ENCODE assay signal across 1 cellular context in genomic region chr1:182388392-182389134, GRCh38.
TF ChIP-seq lines count a peak whose summit lies in the region.

No MANE protein-coding gene starts in this region.

TF ChIP-seq in K562, 482 proteins besides CTCF, POLR2A, EP300 and RAD21 (continued from another document):
- TF ChIP-seq, protein P1, sequence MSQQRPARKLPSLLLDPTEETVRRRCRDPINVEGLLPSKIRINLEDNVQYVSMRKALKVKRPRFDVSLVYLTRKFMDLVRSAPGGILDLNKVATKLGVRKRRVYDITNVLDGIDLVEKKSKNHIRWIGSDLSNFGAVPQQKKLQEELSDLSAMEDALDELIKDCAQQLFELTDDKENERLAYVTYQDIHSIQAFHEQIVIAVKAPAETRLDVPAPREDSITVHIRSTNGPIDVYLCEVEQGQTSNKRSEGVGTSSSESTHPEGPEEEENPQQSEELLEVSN (IDR thresholded peaks at IDR 0.05; ENCODE audit: borderline replicate concordance in 1 of 2, extremely low read depth in 1 of 2, insufficient read depth in 1 of 2, insufficient read length in 1 of 2, low read depth in 1 of 2, low read length in 1 of 2, poor library complexity in 1 of 2, severe bottlenecking in 1 of 2) = no peak
- TF ChIP-seq CAMTA2 (CRISPR knock-in tag; conservative IDR thresholded peaks at IDR 0.05) = no peak
- no peak for TF ChIP-seq NR3C1 (CRISPR knock-in tag; IDR thresholded peaks at IDR 0.05)
- TF ChIP-seq CC2D1A (IDR thresholded peaks at IDR 0.05) = no peak
- no peak for TF ChIP-seq PTTG1 (tag; IDR thresholded peaks at IDR 0.05; ENCODE audit: low read depth)
- TF ChIP-seq PATZ1 (CRISPR knock-in tag; IDR thresholded peaks at IDR 0.05; ENCODE audit: borderline replicate concordance) = no peak
- TF ChIP-seq, protein P2, sequence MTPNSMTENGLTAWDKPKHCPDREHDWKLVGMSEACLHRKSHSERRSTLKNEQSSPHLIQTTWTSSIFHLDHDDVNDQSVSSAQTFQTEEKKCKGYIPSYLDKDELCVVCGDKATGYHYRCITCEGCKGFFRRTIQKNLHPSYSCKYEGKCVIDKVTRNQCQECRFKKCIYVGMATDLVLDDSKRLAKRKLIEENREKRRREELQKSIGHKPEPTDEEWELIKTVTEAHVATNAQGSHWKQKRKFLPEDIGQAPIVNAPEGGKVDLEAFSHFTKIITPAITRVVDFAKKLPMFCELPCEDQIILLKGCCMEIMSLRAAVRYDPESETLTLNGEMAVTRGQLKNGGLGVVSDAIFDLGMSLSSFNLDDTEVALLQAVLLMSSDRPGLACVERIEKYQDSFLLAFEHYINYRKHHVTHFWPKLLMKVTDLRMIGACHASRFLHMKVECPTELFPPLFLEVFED (CRISPR knock-in tag; conservative IDR thresholded peaks at IDR 0.05) = no peak
- no peak for TF ChIP-seq SMC3 (conservative IDR thresholded peaks at IDR 0.05; ENCODE audit: insufficient read depth, low read depth, low read length)
- TF ChIP-seq PHB2 (IDR thresholded peaks at IDR 0.05; ENCODE audit: low read depth) = no peak
- peak; percentile 2; the same call in 1 of the 2 replicates for TF ChIP-seq POLR2G (IDR thresholded peaks at IDR 0.05; ENCODE audit: low read depth, low read length)
- TF ChIP-seq HDAC6 (IDR thresholded peaks at IDR 0.05; ENCODE audit: low read depth, low read length) = no peak
- TF ChIP-seq FUS (optimal IDR thresholded peaks at IDR 0.05; ENCODE audit: low read depth, low read length) = no peak
- TF ChIP-seq EHMT2 (IDR thresholded peaks at IDR 0.05) = no peak
- TF ChIP-seq MEF2D (tag; conservative IDR thresholded peaks at IDR 0.05; ENCODE audit: low read depth) = no peak
- TF ChIP-seq, protein P3, sequence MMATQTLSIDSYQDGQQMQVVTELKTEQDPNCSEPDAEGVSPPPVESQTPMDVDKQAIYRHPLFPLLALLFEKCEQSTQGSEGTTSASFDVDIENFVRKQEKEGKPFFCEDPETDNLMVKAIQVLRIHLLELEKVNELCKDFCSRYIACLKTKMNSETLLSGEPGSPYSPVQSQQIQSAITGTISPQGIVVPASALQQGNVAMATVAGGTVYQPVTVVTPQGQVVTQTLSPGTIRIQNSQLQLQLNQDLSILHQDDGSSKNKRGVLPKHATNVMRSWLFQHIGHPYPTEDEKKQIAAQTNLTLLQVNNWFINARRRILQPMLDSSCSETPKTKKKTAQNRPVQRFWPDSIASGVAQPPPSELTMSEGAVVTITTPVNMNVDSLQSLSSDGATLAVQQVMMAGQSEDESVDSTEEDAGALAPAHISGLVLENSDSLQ (IDR thresholded peaks at IDR 0.05) = no peak
- peak; percentile 54 for TF ChIP-seq RBFOX2 (IDR thresholded peaks at IDR 0.05; ENCODE audit: low read depth, low read length)
- TF ChIP-seq, protein P4, sequence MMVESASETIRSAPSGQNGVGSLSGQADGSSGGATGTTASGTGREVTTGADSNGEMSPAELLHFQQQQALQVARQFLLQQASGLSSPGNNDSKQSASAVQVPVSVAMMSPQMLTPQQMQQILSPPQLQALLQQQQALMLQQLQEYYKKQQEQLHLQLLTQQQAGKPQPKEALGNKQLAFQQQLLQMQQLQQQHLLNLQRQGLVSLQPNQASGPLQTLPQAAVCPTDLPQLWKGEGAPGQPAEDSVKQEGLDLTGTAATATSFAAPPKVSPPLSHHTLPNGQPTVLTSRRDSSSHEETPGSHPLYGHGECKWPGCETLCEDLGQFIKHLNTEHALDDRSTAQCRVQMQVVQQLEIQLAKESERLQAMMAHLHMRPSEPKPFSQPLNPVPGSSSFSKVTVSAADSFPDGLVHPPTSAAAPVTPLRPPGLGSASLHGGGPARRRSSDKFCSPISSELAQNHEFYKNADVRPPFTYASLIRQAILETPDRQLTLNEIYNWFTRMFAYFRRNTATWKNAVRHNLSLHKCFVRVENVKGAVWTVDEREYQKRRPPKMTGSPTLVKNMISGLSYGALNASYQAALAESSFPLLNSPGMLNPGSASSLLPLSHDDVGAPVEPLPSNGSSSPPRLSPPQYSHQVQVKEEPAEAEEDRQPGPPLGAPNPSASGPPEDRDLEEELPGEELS (CRISPR knock-in tag; IDR thresholded peaks at IDR 0.05; ENCODE audit: borderline replicate concordance) = no peak
- TF ChIP-seq CHD1 (IDR thresholded peaks at IDR 0.05; ENCODE audit: low read length) = peak; percentile 27
- TF ChIP-seq ZNF764 (CRISPR knock-in tag; IDR thresholded peaks at IDR 0.05; ENCODE audit: low read depth) = no peak
- TF ChIP-seq KDM5B (IDR thresholded peaks at IDR 0.05; ENCODE audit: insufficient replicate concordance, low read depth, low read length) = peak; percentile 18
- TF ChIP-seq, protein P5, sequence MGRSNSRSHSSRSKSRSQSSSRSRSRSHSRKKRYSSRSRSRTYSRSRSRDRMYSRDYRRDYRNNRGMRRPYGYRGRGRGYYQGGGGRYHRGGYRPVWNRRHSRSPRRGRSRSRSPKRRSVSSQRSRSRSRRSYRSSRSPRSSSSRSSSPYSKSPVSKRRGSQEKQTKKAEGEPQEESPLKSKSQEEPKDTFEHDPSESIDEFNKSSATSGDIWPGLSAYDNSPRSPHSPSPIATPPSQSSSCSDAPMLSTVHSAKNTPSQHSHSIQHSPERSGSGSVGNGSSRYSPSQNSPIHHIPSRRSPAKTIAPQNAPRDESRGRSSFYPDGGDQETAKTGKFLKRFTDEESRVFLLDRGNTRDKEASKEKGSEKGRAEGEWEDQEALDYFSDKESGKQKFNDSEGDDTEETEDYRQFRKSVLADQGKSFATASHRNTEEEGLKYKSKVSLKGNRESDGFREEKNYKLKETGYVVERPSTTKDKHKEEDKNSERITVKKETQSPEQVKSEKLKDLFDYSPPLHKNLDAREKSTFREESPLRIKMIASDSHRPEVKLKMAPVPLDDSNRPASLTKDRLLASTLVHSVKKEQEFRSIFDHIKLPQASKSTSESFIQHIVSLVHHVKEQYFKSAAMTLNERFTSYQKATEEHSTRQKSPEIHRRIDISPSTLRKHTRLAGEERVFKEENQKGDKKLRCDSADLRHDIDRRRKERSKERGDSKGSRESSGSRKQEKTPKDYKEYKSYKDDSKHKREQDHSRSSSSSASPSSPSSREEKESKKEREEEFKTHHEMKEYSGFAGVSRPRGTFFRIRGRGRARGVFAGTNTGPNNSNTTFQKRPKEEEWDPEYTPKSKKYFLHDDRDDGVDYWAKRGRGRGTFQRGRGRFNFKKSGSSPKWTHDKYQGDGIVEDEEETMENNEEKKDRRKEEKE (IDR thresholded peaks at IDR 0.05; ENCODE audit: borderline replicate concordance in 1 of 2, control insufficient read depth in 1 of 2, low read depth in 2 of 2, low read length in 1 of 2) = no peak
- no peak for TF ChIP-seq EGR1 (conservative IDR thresholded peaks at IDR 0.05)
- no peak for TF ChIP-seq RBM17 (IDR thresholded peaks at IDR 0.05; ENCODE audit: borderline replicate concordance, low read depth, low read length)
- TF ChIP-seq DDX20 (tag; IDR thresholded peaks at IDR 0.05; ENCODE audit: low read depth) = no peak
- no peak for TF ChIP-seq SMAD4 (CRISPR knock-in tag; conservative IDR thresholded peaks at IDR 0.05)
- no peak for TF ChIP-seq ZNF174 (CRISPR knock-in tag; IDR thresholded peaks at IDR 0.05)
